In the genomic region with DNA sequence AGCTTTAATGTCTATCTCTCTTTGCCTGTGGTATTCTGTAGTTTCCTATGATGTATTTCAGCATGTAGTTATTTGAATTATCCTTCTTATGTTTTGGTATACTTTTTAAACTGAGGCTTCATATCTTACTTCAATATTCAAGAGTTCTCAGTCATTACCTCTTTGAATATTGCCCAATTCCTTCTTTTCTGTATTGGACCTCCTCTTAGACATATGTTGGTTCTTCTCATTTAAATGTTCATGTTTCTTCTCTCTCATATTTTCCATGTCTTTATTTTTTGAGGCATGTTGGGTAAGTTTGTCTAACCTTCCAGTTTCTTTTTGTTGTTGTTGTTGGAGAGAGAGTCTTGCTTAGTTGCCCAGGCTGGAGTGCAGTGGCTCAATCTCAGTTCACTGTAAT, we compare ENCODE assay signal across 7 cellular contexts.
"Had no signal": no experiment of that assay in that cellular context is flagged by ENCODE, and none has a peak within 500 bp of the region (broad histone marks: within the 10 kb centered on the region; RNA-seq: fewer than 3 reads in every experiment).

No MANE protein-coding gene starts in this region.

- FAIRE-seq: GM12878, GM12891, GM12892, GM18507, GM19239 had no signal

- ATAC-seq: GM12878 had no signal

- H3K4me3 ChIP-seq: GM12878 had no signal

- DNase-seq: GDM1, GF-D8 had no signal
